Comparison of ENCODE assay signal across 1 cellular context in genomic region chr12:75526655-75527511, GRCh38.
TF ChIP-seq lines count a peak whose summit lies in the region.

No MANE protein-coding gene starts in this region.

TF ChIP-seq in GM12878, 131 proteins besides CTCF, POLR2A, EP300 and RAD21 (continued from another document and continues in another):
- TF ChIP-seq BCL3 (IDR thresholded peaks at IDR 0.05; ENCODE audit: borderline replicate concordance, insufficient read depth, low read depth, low read length, poor library complexity, severe bottlenecking) (peak; percentile 50), MEF2B (IDR thresholded peaks at IDR 0.05; ENCODE audit: partially characterized antibody, poor library complexity, severe bottlenecking) (peak; percentile 87), RELB (IDR thresholded peaks at IDR 0.05; ENCODE audit: low read depth) (peak; percentile 60; the same call in 1 of the 2 replicates), MLLT1 (IDR thresholded peaks at IDR 0.05) (peak; percentile 57; the same call in 1 of the 2 replicates), IKZF1 (conservative IDR thresholded peaks at IDR 0.05) (peak; percentile 83), NR2C1 (IDR thresholded peaks at IDR 0.05) (no peak), DPF2 (IDR thresholded peaks at IDR 0.05) (peak; percentile 83), ATF2 (IDR thresholded peaks at IDR 0.05; ENCODE audit: low read length) (0 out of 2 replicates have a peak, but pooled peaks have one; percentile 6), BHLHE40 (IDR thresholded peaks at IDR 0.05; ENCODE audit: borderline replicate concordance in 1 of 2, low read depth in 2 of 2, low read length in 1 of 2) (peak in 1 of 2 experiments; percentile 41; a peak in 2 of 4 replicates), BCL11A (IDR thresholded peaks at IDR 0.05; ENCODE audit: low read depth, low read length) (peak; percentile 82), LARP7 (IDR thresholded peaks at IDR 0.05) (no peak; the same call in 1 of the 2 replicates), KLF5 (IDR thresholded peaks at IDR 0.05; ENCODE audit: partially characterized antibody) (no peak), BACH1 (IDR thresholded peaks at IDR 0.05; ENCODE audit: borderline replicate concordance) (no peak), SMARCA5 (IDR thresholded peaks at IDR 0.05) (0 out of 2 replicates have a peak, but pooled peaks have one; percentile 40), NFIC (IDR thresholded peaks at IDR 0.05; ENCODE audit: low read depth, low read length) (peak; percentile 76; the same call in 1 of the 2 replicates), JUND (IDR thresholded peaks at IDR 0.05; ENCODE audit: low read depth, low read length) (no peak), MTA2 (IDR thresholded peaks at IDR 0.05; ENCODE audit: low read depth) (peak; percentile 89), SMC3 (IDR thresholded peaks at IDR 0.05; ENCODE audit: borderline replicate concordance, low read length) (peak; percentile 77), RELA (IDR thresholded peaks at IDR 0.05; ENCODE audit: borderline replicate concordance, partially characterized antibody) (no peak), SKIL (IDR thresholded peaks at IDR 0.05; ENCODE audit: low read depth, poor library complexity, severe bottlenecking) (peak; percentile 48), TCF12 (IDR thresholded peaks at IDR 0.05; ENCODE audit: low read depth, low read length) (peak; percentile 88), ELK1 (IDR thresholded peaks at IDR 0.05; ENCODE audit: low read depth, low read length) (no peak), RCOR1 (conservative IDR thresholded peaks at IDR 0.05; ENCODE audit: low read depth, low read length) (no peak), TCF7 (IDR thresholded peaks at IDR 0.05; ENCODE audit: borderline replicate concordance) (peak; percentile 91), ETV6 (conservative IDR thresholded peaks at IDR 0.05 in 1 of 2, IDR thresholded peaks at IDR 0.05 in 1 of 2; ENCODE audit: borderline replicate concordance in 1 of 2, low read depth in 1 of 2) (peak in 1 of 2 experiments; percentile 75; a peak in 1 of 4 replicates), CREM (IDR thresholded peaks at IDR 0.05; ENCODE audit: low read depth) (peak; percentile 52; the same call in 1 of the 2 replicates), NR2F1 (conservative IDR thresholded peaks at IDR 0.05) (peak; percentile 49; the same call in 1 of the 2 replicates), NBN (IDR thresholded peaks at IDR 0.05) (peak; percentile 52; the same call in 1 of the 2 replicates), NFXL1 (IDR thresholded peaks at IDR 0.05; ENCODE audit: borderline replicate concordance) (no peak), BCLAF1 (IDR thresholded peaks at IDR 0.05) (no peak), SPI1 (IDR thresholded peaks at IDR 0.05; ENCODE audit: borderline replicate concordance, insufficient read depth, low read depth, low read length) (peak; percentile 97), FOXM1 (IDR thresholded peaks at IDR 0.05; ENCODE audit: low read depth, low read length) (peak; percentile 72; the same call in 1 of the 2 replicates), BMI1 (IDR thresholded peaks at IDR 0.05; ENCODE audit: borderline replicate concordance) (peak; percentile 34; the same call in 1 of the 2 replicates), PAX5 (IDR thresholded peaks at IDR 0.05; ENCODE audit: borderline replicate concordance, low read depth, low read length) (peak; percentile 44; the same call in 1 of the 2 replicates), GATAD2B (conservative IDR thresholded peaks at IDR 0.05; ENCODE audit: low read depth) (peak; percentile 74; the same call in 1 of the 2 replicates), SREBF1 (IDR thresholded peaks at IDR 0.05; ENCODE audit: low read length) (no peak), PRDM15 (CRISPR knock-in tag; IDR thresholded peaks at IDR 0.05) (no peak), PKNOX1 (IDR thresholded peaks at IDR 0.05) (peak; percentile 42), MEF2A (IDR thresholded peaks at IDR 0.05; ENCODE audit: insufficient read depth, low read depth, low read length) (no peak), CEBPB (IDR thresholded peaks at IDR 0.05; ENCODE audit: borderline replicate concordance in 1 of 2, low read depth in 2 of 2, low read length in 2 of 2) (no peak), RUNX3 (IDR thresholded peaks at IDR 0.05; ENCODE audit: low read length) (peak; percentile 93), YBX1 (IDR thresholded peaks at IDR 0.05) (no peak), EED (IDR thresholded peaks at IDR 0.05; ENCODE audit: low read depth) (peak; percentile 91), IKZF2 (IDR thresholded peaks at IDR 0.05) (peak; percentile 80 to 85; a peak in 3 of 4 replicates)
